12 cellular contexts compared by ENCODE assay signal in genomic region chr4:105280338-105280809, GRCh38.
DNase-seq lines count a peak whose midpoint lies in the region; ATAC-seq and TF ChIP-seq lines count a peak whose summit lies in the region.
"Had no signal": no experiment of that assay in that cellular context is flagged by ENCODE, and none has a peak within 500 bp of the region (broad histone marks: within the 10 kb centered on the region; RNA-seq: fewer than 3 reads in every experiment).

No MANE protein-coding gene starts in this region.

- H3K27me3 ChIP-seq in fibroblast of lung (ENCODE audit: control insufficient read depth, insufficient read depth, low read length) (no peaks in the 10 kb centered on the region), neutrophil (no peaks in the 10 kb centered on the region)
- H3K27me3 ChIP-seq: hepatocyte had no signal

- H2AFZ ChIP-seq in fibroblast of lung (ENCODE audit: low read length): no peak overlapping the region
- H2AFZ ChIP-seq: GM23338, hepatocyte had no signal

- H3K4me3 ChIP-seq in fibroblast of lung (replicated peaks in 1 of 4; ENCODE audit: control extremely low read depth in 1 of 4, insufficient read depth in 1 of 4, low read depth in 3 of 4, low read length in 4 of 4) (no peak overlapping the region), neutrophil (ENCODE audit: low read depth in 1 of 2, low read length in 1 of 2) (no peak overlapping the region)
- H3K4me3 ChIP-seq: GM23338, hepatocyte had no signal

- no peak for ATAC-seq in GM18909 (IDR thresholded peaks at IDR 0.05; ENCODE audit: poor library complexity, unreplicated experiment)
- ATAC-seq in HG02981 (IDR thresholded peaks at IDR 0.05; ENCODE audit: unreplicated experiment): no peak
- ATAC-seq: GM23338 had no signal

- H3K4me1 ChIP-seq in fibroblast of lung (ENCODE audit: control insufficient read depth, extremely low read depth, insufficient read depth, low read length) (peaks cover 6% of the 10 kb centered on the region), neutrophil (ENCODE audit: control insufficient read depth in 1 of 2, insufficient read depth in 1 of 2, low read depth in 1 of 2, low read length in 1 of 2) (no peaks in the 10 kb centered on the region)

- H3K9me3 ChIP-seq in fibroblast of lung (ENCODE audit: control insufficient read depth, insufficient read depth, low read depth, low read length): no peaks in the 10 kb centered on the region
- H3K9me3 ChIP-seq in neutrophil: no peaks in the 10 kb centered on the region

- H3K27ac ChIP-seq in fibroblast of lung (ENCODE audit: insufficient read depth, low read length): peak overlapping the region; percentile 45
- peak overlapping the region; percentile 1 for H3K27ac ChIP-seq in neutrophil
- H3K27ac ChIP-seq: hepatocyte had no signal

- TF ChIP-seq CTCF in fibroblast of lung (conservative IDR thresholded peaks at IDR 0.05 in 1 of 2, IDR thresholded peaks at IDR 0.05 in 1 of 2; ENCODE audit: low read depth in 1 of 2, low read length in 2 of 2) (no peak), neutrophil (IDR thresholded peaks at IDR 0.05) (no peak)

- no peak overlapping the region for H3K9ac ChIP-seq in fibroblast of lung (ENCODE audit: insufficient read depth, low read length)

- H4K20me1 ChIP-seq in fibroblast of lung (ENCODE audit: control insufficient read depth, extremely low read depth, insufficient read depth, low read length): no peaks in the 10 kb centered on the region

- peak; percentile 73 for DNase-seq in ELR (ENCODE audit: low read depth)
- DNase-seq in RKO (ENCODE audit: low spot score): peak; percentile 16
- DNase-seq in fibroblast of lung (ENCODE audit: low read depth in 2 of 2): peak; percentile 94 to 99
- no peak for DNase-seq in nucleus accumbens (lab: John Stamatoyannopoulos, UW)
- DNase-seq in DMS53 treated with DMSO at 0.1 percent for 48 hours (lab: John Stamatoyannopoulos, UW; ENCODE audit: unreplicated experiment): no peak
- DNase-seq: stimulated activated CD4-positive, alpha-beta T cell treated with anti-CD3 and anti-CD28 coated beads, Interleukin-4, amount 100 ng/mL, for 24 hours; substantia nigra had no signal

- H3K79me2 ChIP-seq in fibroblast of lung (ENCODE audit: control insufficient read depth, insufficient read depth, low read length): no peaks in the 10 kb centered on the region
- H3K79me2 ChIP-seq: hepatocyte had no signal

- no peak overlapping the region for H3K4me2 ChIP-seq in fibroblast of lung (ENCODE audit: extremely low read depth, insufficient read depth, low read length)
- H3K4me2 ChIP-seq: GM23338, hepatocyte had no signal

- H3K36me3 ChIP-seq in fibroblast of lung (ENCODE audit: control insufficient read depth, insufficient read depth, low read length) (peaks cover 2% of the 10 kb centered on the region), neutrophil (peaks cover 32% of the 10 kb centered on the region)

Comparison
In these comparisons a context has a peak if more than half of its experiments do, and no peak if none do; other contexts are left out.
1. DNase-seq: peak in ELR (single experiment), RKO (single experiment) and fibroblast of lung (2 of 2); none in nucleus accumbens (0 of 56) and DMS53 treated with DMSO at 0.1 percent for 48 hours (single experiment).